ENCODE assay signal across 8 cellular contexts in genomic region chr6:68572525-68572924, GRCh38.
DNase-seq lines count a peak whose midpoint lies in the region; ATAC-seq and TF ChIP-seq lines count a peak whose summit lies in the region.

No MANE protein-coding gene starts in this region.

- peaks cover 5% of the 10 kb centered on the region for H3K36me3 Mint-ChIP-seq in nephron (ENCODE audit: low read depth)
- peaks cover 0 to 3% (median 0%) of the 10 kb centered on the region in 5 donors for H3K36me3 Mint-ChIP-seq in naive thymus-derived CD4-positive, alpha-beta T cell

- ATAC-seq in GM18520 (IDR thresholded peaks at IDR 0.05; ENCODE audit: unreplicated experiment), result peak; percentile 78
- peak; percentile 94 for ATAC-seq in HG02973 (IDR thresholded peaks at IDR 0.05; ENCODE audit: unreplicated experiment)
- no peak for ATAC-seq in naive thymus-derived CD4-positive, alpha-beta T cell

- no peaks in the 10 kb centered on the region for H3K4me1 ChIP-seq in ascending aorta
- no peaks in the 10 kb centered on the region for H3K4me1 ChIP-seq in naive thymus-derived CD4-positive, alpha-beta T cell (ENCODE audit: control insufficient read depth in 2 of 2, insufficient read depth in 2 of 2, low read length in 2 of 2)

- TF ChIP-seq CTCF in ascending aorta (IDR thresholded peaks at IDR 0.05), result peak in 2 of 3 experiments; percentile 17 to 30
- TF ChIP-seq CTCF in nephron (IDR thresholded peaks at IDR 0.05; ENCODE audit: unreplicated experiment in 3 of 3), result peak; percentile 11 to 30 (median 20)

- H3K27ac Mint-ChIP-seq in nephron, result no peak overlapping the region
- H3K27ac Mint-ChIP-seq in naive thymus-derived CD4-positive, alpha-beta T cell, result no peak overlapping the region

- intact Hi-C loops in ascending aorta (cut with DNase I), result loop anchor here (5.0 kb wide), 1 partner anchor 205 kb away; no protein-coding TSS in a partner anchor
- intact Hi-C loops in naive thymus-derived CD4-positive, alpha-beta T cell (cut with micrococcal nuclease), result no loop called here

- H3K4me3 ChIP-seq in ascending aorta, result no peak overlapping the region
- no peak overlapping the region for H3K4me3 ChIP-seq in naive thymus-derived CD4-positive, alpha-beta T cell (ENCODE audit: low read length)

- peaks cover 6% of the 10 kb centered on the region for H3K27me3 Mint-ChIP-seq in nephron (ENCODE audit: low read depth)
- peaks cover 0 to 3% (median 0%) of the 10 kb centered on the region in 5 donors for H3K27me3 Mint-ChIP-seq in naive thymus-derived CD4-positive, alpha-beta T cell

- POLR2A ChIA-PET in naive thymus-derived CD4-positive, alpha-beta T cell (lab: Charles Lee), result no interaction called here

- H3K9me3 Mint-ChIP-seq in nephron, result peaks cover 25% of the 10 kb centered on the region
- peaks cover 0 to 35% (median 7%) of the 10 kb centered on the region in 11 donors for H3K9me3 Mint-ChIP-seq in naive thymus-derived CD4-positive, alpha-beta T cell

- DNase-seq in CMK (ENCODE audit: low read depth), result peak; percentile 42
- peak; percentile 1 for DNase-seq in NCI-H1694 treated with DMSO at 0.1 percent for 48 hours (lab: John Stamatoyannopoulos, UW)
- no peak for DNase-seq in ascending aorta (ENCODE audit: low spot score in 2 of 2)
- DNase-seq in naive thymus-derived CD4-positive, alpha-beta T cell, result no peak
- DNase-seq in ecto neural progenitor cell (ENCODE audit: low spot score), result no peak

- no peak overlapping the region for H3K4me3 Mint-ChIP-seq in nephron
- no peak overlapping the region for H3K4me3 Mint-ChIP-seq in naive thymus-derived CD4-positive, alpha-beta T cell

- no peaks in the 10 kb centered on the region for H3K9me3 ChIP-seq in ascending aorta
- peaks cover 0 to 2% (median 0%) of the 10 kb centered on the region in 3 experiments for H3K9me3 ChIP-seq in naive thymus-derived CD4-positive, alpha-beta T cell (ENCODE audit: control insufficient read depth in 2 of 3, low read length in 3 of 3)

- CTCF ChIA-PET in naive thymus-derived CD4-positive, alpha-beta T cell (lab: Charles Lee), result no interaction called here

- no peak overlapping the region for H3K27ac ChIP-seq in ascending aorta
- no peak overlapping the region for H3K27ac ChIP-seq in naive thymus-derived CD4-positive, alpha-beta T cell (ENCODE audit: low read depth, low read length)

- H3K27me3 ChIP-seq in ascending aorta, result no peaks in the 10 kb centered on the region
- no peaks in the 10 kb centered on the region for H3K27me3 ChIP-seq in naive thymus-derived CD4-positive, alpha-beta T cell (ENCODE audit: control insufficient read depth in 2 of 2, insufficient read depth in 2 of 2, low read length in 2 of 2)

- no peaks in the 10 kb centered on the region for H3K36me3 ChIP-seq in ascending aorta
- H3K36me3 ChIP-seq in naive thymus-derived CD4-positive, alpha-beta T cell (ENCODE audit: control insufficient read depth in 2 of 3, insufficient read depth in 3 of 3, low read length in 3 of 3), result no peaks in the 10 kb centered on the region

- H3K4me1 Mint-ChIP-seq in nephron, result no peaks in the 10 kb centered on the region
- no peaks in the 10 kb centered on the region for H3K4me1 Mint-ChIP-seq in naive thymus-derived CD4-positive, alpha-beta T cell

Comparison
In these comparisons a context has a peak if more than half of its experiments do, and no peak if none do; other contexts are left out.
1. DNase-seq: peak in CMK (single experiment) and NCI-H1694 treated with DMSO at 0.1 percent for 48 hours (single experiment); none in ascending aorta (0 of 2), naive thymus-derived CD4-positive, alpha-beta T cell (0 of 9) and ecto neural progenitor cell (single experiment).